Comparison of ENCODE assay signal across 15 cellular contexts in the genomic region with DNA sequence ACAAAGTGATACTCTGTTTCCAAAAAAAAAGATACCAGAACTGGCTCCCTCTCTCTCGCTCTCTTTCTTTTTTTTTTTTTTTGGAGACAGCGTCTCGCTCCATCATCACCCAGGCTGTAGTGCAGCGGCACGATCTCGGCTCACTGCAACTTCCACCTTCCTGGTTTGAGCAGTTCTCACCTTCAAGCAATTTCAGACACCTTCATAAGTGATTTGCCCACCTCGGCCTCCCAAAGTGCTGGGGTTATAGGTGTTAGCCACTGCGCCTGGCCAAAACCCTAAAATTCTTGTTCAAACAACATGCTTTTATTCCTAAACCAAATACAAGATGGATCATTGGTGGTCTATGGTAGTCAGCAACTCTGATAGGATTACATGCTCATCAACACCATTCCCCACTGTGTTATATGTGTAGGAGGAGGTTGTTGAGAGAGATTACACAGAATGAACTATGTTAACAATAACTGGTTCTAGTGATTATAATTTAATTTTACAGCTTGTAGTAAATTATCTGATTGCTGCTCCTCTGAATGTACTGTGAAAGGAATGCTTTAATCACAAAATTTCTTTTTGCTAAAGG.
DNase-seq lines count a peak whose midpoint lies in the region; ATAC-seq lines count a peak whose summit lies in the region.
"Had no signal": no experiment of that assay in that cellular context is flagged by ENCODE, and none has a peak within 500 bp of the region (broad histone marks: within the 10 kb centered on the region; RNA-seq: fewer than 3 reads in every experiment).

No MANE protein-coding gene starts in this region.

- H3K27me3 Mint-ChIP-seq in stimulated activated naive CD8-positive, alpha-beta T cell treated with anti-CD3 and anti-CD28 coated beads, Interleukin-15, Interleukin-2, amounts not matched to agents 100 ng/mL and 50 ng/mL, for 24 hours: no peaks in the 10 kb centered on the region

- H3K27ac Mint-ChIP-seq in stimulated activated naive CD8-positive, alpha-beta T cell treated with anti-CD3 and anti-CD28 coated beads, Interleukin-15, Interleukin-2, amounts not matched to agents 100 ng/mL and 50 ng/mL, for 24 hours: peak overlapping the region; percentile 26

- H3K36me3 Mint-ChIP-seq in stimulated activated naive CD8-positive, alpha-beta T cell treated with anti-CD3 and anti-CD28 coated beads, Interleukin-15, Interleukin-2, amounts not matched to agents 100 ng/mL and 50 ng/mL, for 24 hours (ENCODE audit: low read depth): peaks cover 30% of the 10 kb centered on the region

- no peak for ATAC-seq in stimulated activated naive CD8-positive, alpha-beta T cell treated with anti-CD3 and anti-CD28 coated beads, Interleukin-15, Interleukin-2, amounts not matched to agents 100 U/mL and 50 U/mL, for 24 hours
- ATAC-seq in GM18861 (IDR thresholded peaks at IDR 0.05; ENCODE audit: unreplicated experiment): no peak
- no peak for ATAC-seq in GM21381 (IDR thresholded peaks at IDR 0.05; ENCODE audit: unreplicated experiment)
- ATAC-seq in HG03097 (IDR thresholded peaks at IDR 0.05; ENCODE audit: low FRiP score, unreplicated experiment): no peak
- ATAC-seq: HepG2 had no signal

- DNase-seq in stimulated activated naive CD8-positive, alpha-beta T cell treated with anti-CD3 and anti-CD28 coated beads, Interleukin-15, Interleukin-2, amounts not matched to agents 100 U/mL and 50 U/mL, for 24 hours: no peak
- peak; percentile 41 for DNase-seq in activated gamma-delta T cell treated with Interleukin-2 at 50 U/mL for 16 hours
- peak; percentile 1 for DNase-seq in stimulated activated CD8-positive, alpha-beta memory T cell treated with anti-CD3 and anti-CD28 coated beads, Interleukin-12 subunit alpha, Interleukin-12 subunit beta, amount 100 ng/mL, for 1 hour (ENCODE audit: low read depth)
- DNase-seq: BE2C, GF-D8, MG63, NCI-H1092 treated with DMSO at 0.1 percent for 48 hours, NCI-H1694, NCI-H345, NCI-H526 treated with DMSO at 0.1 percent for 48 hours had no signal

- no peaks in the 10 kb centered on the region for H3K9me3 Mint-ChIP-seq in stimulated activated naive CD8-positive, alpha-beta T cell treated with anti-CD3 and anti-CD28 coated beads, Interleukin-15, Interleukin-2, amounts not matched to agents 100 ng/mL and 50 ng/mL, for 24 hours

- H3K4me1 Mint-ChIP-seq in stimulated activated naive CD8-positive, alpha-beta T cell treated with anti-CD3 and anti-CD28 coated beads, Interleukin-15, Interleukin-2, amounts not matched to agents 100 ng/mL and 50 ng/mL, for 24 hours (ENCODE audit: low read depth): peaks cover 20% of the 10 kb centered on the region

- no peak overlapping the region for H3K4me3 Mint-ChIP-seq in stimulated activated naive CD8-positive, alpha-beta T cell treated with anti-CD3 and anti-CD28 coated beads, Interleukin-15, Interleukin-2, amounts not matched to agents 100 ng/mL and 50 ng/mL, for 24 hours
